ENCODE assay signal across 9 cellular contexts in the genomic region with DNA sequence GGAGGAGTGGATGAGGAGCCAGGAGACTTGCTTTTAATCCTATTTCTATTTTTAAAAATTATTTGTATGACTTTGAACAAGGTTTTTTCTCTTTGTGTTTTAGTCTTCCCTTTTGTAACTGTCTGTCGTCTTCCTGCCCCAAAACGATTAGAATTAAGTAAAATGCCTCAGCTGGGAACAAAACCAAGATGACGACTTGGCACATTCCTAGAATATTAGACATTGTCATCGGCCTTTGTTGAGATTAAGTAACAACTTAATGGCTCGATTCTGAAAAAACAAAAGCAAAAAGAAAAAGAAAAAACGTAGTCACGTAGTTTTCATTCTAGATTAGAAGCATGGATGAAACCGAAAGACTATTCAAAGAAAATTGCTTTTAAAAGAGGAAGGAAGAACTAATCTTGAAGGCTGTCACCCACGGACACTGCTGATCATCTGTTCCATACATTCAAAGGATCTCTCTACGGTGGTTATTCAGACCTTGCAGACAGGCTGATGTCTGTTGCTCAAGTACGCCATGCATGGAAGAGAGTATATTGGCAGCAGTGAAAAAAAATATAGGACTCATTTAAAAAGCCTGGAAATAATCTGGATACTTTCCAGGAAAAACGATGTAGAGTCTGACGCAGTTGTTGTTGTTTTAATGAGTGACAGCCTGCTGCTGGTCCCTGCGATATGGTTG. TPM values are rescaled to one million over a fixed set of nuclear protein-coding genes. Genes with fewer than 3 reads are reported as not detected.
A peak's percentile ranks its signal among the peaks of the same experiment; 100 is the strongest.
DNase-seq lines count a peak whose midpoint lies in the region; ATAC-seq and TF ChIP-seq lines count a peak whose summit lies in the region.
"Had no signal": no experiment of that assay in that cellular context is flagged by ENCODE, and none has a peak within 500 bp of the region (broad histone marks: within the 10 kb centered on the region; RNA-seq: fewer than 3 reads in every experiment).

No MANE protein-coding gene starts in this region.

- peaks cover 4% of the 10 kb centered on the region for H3K4me1 ChIP-seq in mammary epithelial cell (ENCODE audit: insufficient read depth, low read length)

- H3K79me2 ChIP-seq in mammary epithelial cell (ENCODE audit: insufficient read depth, low read length) = no peaks in the 10 kb centered on the region

- H3K9me3 Mint-ChIP-seq in stimulated activated memory B cell treated with anti-CD40 and anti-IgM and Interleukin-4, amounts not matched to agents 10 μg/mL and 1 μg/mL and 100 μg/mL, for 72 hours = no peaks in the 10 kb centered on the region
- H3K9me3 Mint-ChIP-seq: neural crest cell had no signal

- peak overlapping the region in 2 of 3 experiments; percentile 26 to 29 for H3K4me3 ChIP-seq in mammary epithelial cell (replicated peaks in 1 of 3; ENCODE audit: insufficient read depth in 1 of 3, low read depth in 2 of 3, low read length in 3 of 3)

- in situ Hi-C loops in mammary epithelial cell (cut with MboI; ENCODE audit: low sequenced_read_pairs in 2 of 2) = no loop called here

- H3K9ac ChIP-seq in mammary epithelial cell (ENCODE audit: insufficient read depth, low read length) = no peak overlapping the region

- 13% methylated on average over 14 of the region's 14 CpGs for WGBS in mammary epithelial cell (ENCODE audit: low coverage, missing lambda C conversion rate)

- H3K9me3 ChIP-seq in mammary epithelial cell (replicated peaks; ENCODE audit: insufficient read depth, low read length) = no peaks in the 10 kb centered on the region

- H3K27ac ChIP-seq in mammary epithelial cell (ENCODE audit: insufficient read depth, low read depth, low read length) = no peak overlapping the region

- intact Hi-C loops in mammary epithelial cell (cut with micrococcal nuclease) = no loop called here

- no peak overlapping the region for H3K27ac Mint-ChIP-seq in stimulated activated memory B cell treated with anti-CD40 and anti-IgM and Interleukin-4, amounts not matched to agents 10 μg/mL and 1 μg/mL and 100 μg/mL, for 72 hours

- TF ChIP-seq CTCF in mammary epithelial cell (conservative IDR thresholded peaks at IDR 0.05 in 1 of 2, IDR thresholded peaks at IDR 0.05 in 1 of 2; ENCODE audit: extremely low read depth in 1 of 2, insufficient read depth in 1 of 2, low read depth in 1 of 2, low read length in 2 of 2) = no peak

- peak overlapping the region; percentile 70 for H3K4me3 Mint-ChIP-seq in stimulated activated memory B cell treated with anti-CD40 and anti-IgM and Interleukin-4, amounts not matched to agents 10 μg/mL and 1 μg/mL and 100 μg/mL, for 72 hours
- H3K4me3 Mint-ChIP-seq: neural crest cell had no signal

- no peaks in the 10 kb centered on the region for H3K36me3 Mint-ChIP-seq in stimulated activated memory B cell treated with anti-CD40 and anti-IgM and Interleukin-4, amounts not matched to agents 10 μg/mL and 1 μg/mL and 100 μg/mL, for 72 hours

- CTCF ChIA-PET in mammary epithelial cell (lab: Charles Lee; ENCODE audit: low non-redundant PET) = no interaction called here

- H3K27me3 ChIP-seq in mammary epithelial cell (ENCODE audit: insufficient read depth, low read length) = no peaks in the 10 kb centered on the region

- no TSS peak for BruUV-seq in mammary epithelial cell (replicated peaks; lab: Mats Ljungman, UMichigan)

- H3K36me3 ChIP-seq in mammary epithelial cell (ENCODE audit: insufficient read depth, low read length) = no peaks in the 10 kb centered on the region

- DNase-seq in GM04504 (ENCODE audit: low read depth) = peak; percentile 30
- peak; percentile 70 for DNase-seq in M059J (ENCODE audit: low read depth)
- DNase-seq in mammary epithelial cell = peak; percentile 26
- DNase-seq in stimulated activated CD4-positive, alpha-beta T cell treated with anti-CD3 and anti-CD28 coated beads, Interleukin-4, amount 100 ng/mL, for 24 hours = no peak
- no peak for DNase-seq in NK-92 (lab: John Stamatoyannopoulos, UW; ENCODE audit: unreplicated experiment)
- no peak for DNase-seq in ureter (ENCODE audit: low spot score)

- dilution Hi-C loops in mammary epithelial cell (cut with HindIII; ENCODE audit: low sequenced_read_pairs) = loop anchor here (5.0 kb wide), 1 partner anchor 35 kb away; no protein-coding TSS in a partner anchor

- H3K4me2 ChIP-seq in mammary epithelial cell (ENCODE audit: insufficient read depth, low read depth, low read length) = peak overlapping the region; percentile 73

- H2AFZ ChIP-seq in mammary epithelial cell (ENCODE audit: low read depth, low read length) = peak overlapping the region; percentile 41

- peaks cover 9% of the 10 kb centered on the region for H3K4me1 Mint-ChIP-seq in stimulated activated memory B cell treated with anti-CD40 and anti-IgM and Interleukin-4, amounts not matched to agents 10 μg/mL and 1 μg/mL and 100 μg/mL, for 72 hours

- no peaks in the 10 kb centered on the region for H4K20me1 ChIP-seq in mammary epithelial cell (ENCODE audit: insufficient read depth, low read length)

- H3K27me3 Mint-ChIP-seq in stimulated activated memory B cell treated with anti-CD40 and anti-IgM and Interleukin-4, amounts not matched to agents 10 μg/mL and 1 μg/mL and 100 μg/mL, for 72 hours = peaks cover 70% of the 10 kb centered on the region

- peak; percentile 91 for ATAC-seq in GM21576 (IDR thresholded peaks at IDR 0.05; ENCODE audit: unreplicated experiment)
- ATAC-seq in stimulated activated memory B cell treated with anti-CD40 and anti-IgM and Interleukin-4, amounts not matched to agents 10 μg/mL and 1 μg/mL and 100 μg/mL, for 72 hours = peak; percentile 62

RNA-seq across cellular contexts. Expression of gene GNG4, which starts 16.9 kb away (rescaled TPM):
- 0.32 and 0.52 TPM in 2 replicates for total RNA-seq in M059J (2014; rRNA removed; shearing (Covaris generic))
- under 1 TPM in 1 of 2 donors, not detected in 1; 0.68 TPM for total RNA-seq in mammary epithelial cell
- 0.25 TPM for polyA plus RNA-seq in mammary epithelial cell
- 5.8 TPM for polyA minus RNA-seq in mammary epithelial cell
- total RNA-seq in ureter = not detected

Comparison
In these comparisons a context has a peak if more than half of its experiments do, and no peak if none do; other contexts are left out.
1. DNase-seq: peak in GM04504 (single experiment), M059J (single experiment) and mammary epithelial cell (single experiment); none in stimulated activated CD4-positive, alpha-beta T cell treated with anti-CD3 and anti-CD28 coated beads, Interleukin-4, amount 100 ng/mL, for 24 hours (single experiment), NK-92 (single experiment) and ureter (single experiment).